Comparison of ENCODE assay signal across 2 cellular contexts in the genomic region with DNA sequence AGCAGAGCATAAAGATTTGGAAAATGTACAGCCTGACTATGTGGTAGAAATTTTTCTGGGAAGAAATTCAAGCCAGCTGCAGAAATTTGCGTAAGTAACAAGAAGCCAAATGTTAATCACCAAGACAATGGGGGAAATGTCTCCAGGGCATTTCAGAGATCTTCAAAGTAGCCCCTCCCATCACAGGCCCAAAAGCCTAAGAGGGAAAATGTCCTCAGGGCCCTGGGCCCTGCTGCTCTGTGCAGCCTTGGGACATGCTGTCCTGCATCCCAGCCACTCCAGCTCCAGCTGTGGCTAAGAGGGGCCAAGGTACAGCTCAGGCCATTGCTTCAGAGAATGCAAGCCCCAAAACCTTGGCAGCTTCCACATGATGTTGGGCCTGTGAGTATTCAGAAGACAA. TPM values are rescaled to one million over a fixed set of nuclear protein-coding genes. Genes with fewer than 3 reads are reported as not detected.
"Had no signal": no experiment of that assay in that cellular context is flagged by ENCODE, and none has a peak within 500 bp of the region (broad histone marks: within the 10 kb centered on the region; RNA-seq: fewer than 3 reads in every experiment).

No MANE protein-coding gene starts in this region.

RNA-seq across cellular contexts. Expression of a gene that starts 19.6 kb away (rescaled TPM):
- total RNA-seq: HepG2, HT-29 had no signal
- polyA plus RNA-seq: HepG2 had no signal
